Comparison of ENCODE assay signal across 20 cellular contexts in the genomic region with DNA sequence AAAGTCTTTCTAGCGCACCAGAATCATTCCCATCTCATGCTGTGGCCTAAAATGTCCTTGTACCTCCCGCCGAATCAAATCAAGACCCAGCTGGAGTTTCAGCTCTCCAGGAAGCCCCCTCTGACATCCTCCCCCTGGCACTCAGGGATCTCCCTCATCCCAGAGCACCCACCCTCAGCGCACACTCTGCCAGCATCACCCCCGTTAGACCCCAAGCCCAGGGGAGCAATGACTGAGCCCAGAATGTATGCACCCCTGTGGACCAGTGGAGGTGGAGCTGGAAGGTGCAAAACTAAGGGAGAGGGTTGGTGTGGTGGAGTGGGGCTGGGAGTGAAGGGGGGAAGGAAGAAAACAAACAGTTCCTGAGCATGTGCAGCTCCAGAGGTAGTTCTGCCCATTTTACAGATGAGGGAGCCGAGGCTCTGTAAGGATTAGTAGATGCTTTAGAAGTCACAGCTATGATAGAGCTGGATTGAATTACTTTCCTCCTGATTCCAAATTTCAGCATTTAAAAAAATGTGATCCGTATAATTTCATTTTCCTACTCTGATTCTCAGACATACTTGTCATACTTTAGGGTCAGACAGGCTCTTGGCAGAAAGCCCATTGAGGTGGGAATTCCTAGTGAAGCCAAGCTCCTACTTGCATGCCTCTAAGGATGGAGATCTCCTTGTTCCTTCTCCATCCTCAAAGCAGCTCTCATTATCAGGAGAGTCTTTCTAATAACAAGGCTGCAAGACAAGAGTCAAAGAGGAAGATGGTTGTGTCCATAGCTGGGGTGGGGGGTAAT.
"Had no signal": no experiment of that assay in that cellular context is flagged by ENCODE, and none has a peak within 500 bp of the region (broad histone marks: within the 10 kb centered on the region; RNA-seq: fewer than 3 reads in every experiment).

No MANE protein-coding gene starts in this region.

- ATAC-seq: foreskin keratinocyte; left colon; lower lobe of right lung; stimulated activated memory B cell treated with anti-CD40 and anti-IgM and Interleukin-4, amounts not matched to agents 10 μg/mL and 1 μg/mL and 100 μg/mL, for 72 hours had no signal

- H3K4me1 ChIP-seq: esophagus squamous epithelium, foreskin keratinocyte, lower lobe of right lung, neural progenitor cell, transverse colon had no signal

- H3K27ac Mint-ChIP-seq: neural progenitor cell; stimulated activated memory B cell treated with anti-CD40 and anti-IgM and Interleukin-4, amounts not matched to agents 10 μg/mL and 1 μg/mL and 100 μg/mL, for 72 hours had no signal

- H2AFZ ChIP-seq: neural progenitor cell had no signal

- H3K9me3 Mint-ChIP-seq: neural progenitor cell; stimulated activated memory B cell treated with anti-CD40 and anti-IgM and Interleukin-4, amounts not matched to agents 10 μg/mL and 1 μg/mL and 100 μg/mL, for 72 hours had no signal

- H3K27ac ChIP-seq: esophagus squamous epithelium, foreskin keratinocyte, lower lobe of right lung, neural progenitor cell, ovary, transverse colon had no signal

- H3K9ac ChIP-seq: neural progenitor cell had no signal

- H3K9me3 ChIP-seq: esophagus squamous epithelium, lower lobe of right lung, ovary, transverse colon had no signal

- H3K4me3 Mint-ChIP-seq: neural progenitor cell; stimulated activated memory B cell treated with anti-CD40 and anti-IgM and Interleukin-4, amounts not matched to agents 10 μg/mL and 1 μg/mL and 100 μg/mL, for 72 hours had no signal

- H3K4me2 ChIP-seq: neural progenitor cell had no signal

- DNase-seq: activated CD4-positive, alpha-beta T cell treated with anti-CD3 and anti-CD28 coated beads for 1 hour; activated CD4-positive, alpha-beta T cell treated with anti-CD3 and anti-CD28 coated beads, Interleukin-2, amount 50 U/mL, for 4 hours; activated naive CD4-positive, alpha-beta T cell; activated T-cell treated with anti-CD3 and anti-CD28 coated beads for 4 hours; aorta; caudate nucleus; cortex of kidney; effector CD8-positive, alpha-beta T cell; esophagus squamous epithelium; left colon; lower lobe of right lung; ovary; stimulated activated CD4-positive, alpha-beta T cell treated with anti-CD3 and anti-CD28 coated beads, Interleukin-2, amount 100 ng/mL, for 48 hours; T-helper 1 cell; T1000; transverse colon had no signal

- H3K36me3 ChIP-seq: esophagus squamous epithelium, lower lobe of right lung, neural progenitor cell, ovary, transverse colon had no signal

- H3K36me3 Mint-ChIP-seq: neural progenitor cell; stimulated activated memory B cell treated with anti-CD40 and anti-IgM and Interleukin-4, amounts not matched to agents 10 μg/mL and 1 μg/mL and 100 μg/mL, for 72 hours had no signal

- FAIRE-seq: endothelial cell of umbilical vein had no signal

- H3K4me3 ChIP-seq: esophagus squamous epithelium, lower lobe of right lung, neural progenitor cell, ovary, transverse colon had no signal

- H3K4me1 Mint-ChIP-seq: neural progenitor cell; stimulated activated memory B cell treated with anti-CD40 and anti-IgM and Interleukin-4, amounts not matched to agents 10 μg/mL and 1 μg/mL and 100 μg/mL, for 72 hours had no signal

- H3K27me3 ChIP-seq: foreskin keratinocyte, neural progenitor cell, ovary, transverse colon had no signal
